14 cellular contexts compared by ENCODE assay signal in genomic region chr11:67412495-67413179, GRCh38. TPM values are rescaled to one million over a fixed set of nuclear protein-coding genes. Genes with fewer than 3 reads are reported as not detected.
DNase-seq lines count a peak whose midpoint lies in the region; ATAC-seq and TF ChIP-seq lines count a peak whose summit lies in the region.
"Had no signal": no experiment of that assay in that cellular context is flagged by ENCODE, and none has a peak within 500 bp of the region (broad histone marks: within the 10 kb centered on the region; RNA-seq: fewer than 3 reads in every experiment).

No MANE protein-coding gene starts in this region.

- no peak for DNase-seq in CD8-positive, alpha-beta T cell
- DNase-seq in Karpas-422 (no peak), naive B cell (no peak), upper lobe of left lung (no peak), NOMO-1 treated with dmso at 0.1 percent for 144 hours (lab: John Stamatoyannopoulos, UW; ENCODE audit: unreplicated experiment) (no peak), testis (no peak)
- DNase-seq: NCI-H1436, NCI-H446, occipital lobe, PC-3, SK-N-SH had no signal

- no peak for TF ChIP-seq CTCF in CD8-positive, alpha-beta T cell (IDR thresholded peaks at IDR 0.05)
- TF ChIP-seq CTCF in upper lobe of left lung (IDR thresholded peaks at IDR 0.05) (no peak), testis (IDR thresholded peaks at IDR 0.05) (no peak)

- POLR2A ChIA-PET in CD8-positive, alpha-beta T cell (lab: Charles Lee) = interaction anchor here (0.9 to 13.5 kb wide), 12 partner anchors 8 to 72 kb away, joined by 3 to 317 read pairs (median 6); partner anchors contain the start of genes AIP, PPP1CA, PTPRCAP and RAD9A

- H3K9me3 Mint-ChIP-seq in CD8-positive, alpha-beta T cell = no peaks in the 10 kb centered on the region
- H3K9me3 Mint-ChIP-seq in naive B cell = no peaks in the 10 kb centered on the region

- CTCF ChIA-PET in CD8-positive, alpha-beta T cell (lab: Charles Lee) = interaction anchor here (1.6 to 4.3 kb wide), 4 partner anchors 8 to 25 kb away, joined by 4 to 33 read pairs (median 10); partner anchors contain the start of genes PPP1CA, PTPRCAP and TBC1D10C

- no peak overlapping the region for H3K4me3 ChIP-seq in CD8-positive, alpha-beta T cell (ENCODE audit: low read depth, low read length)
- H3K4me3 ChIP-seq in Karpas-422 (ENCODE audit: low read length) (no peak overlapping the region), upper lobe of left lung (no peak overlapping the region), testis (no peak overlapping the region)

- TF ChIP-seq POLR2A in upper lobe of left lung (IDR thresholded peaks at IDR 0.05) (no peak), testis (IDR thresholded peaks at IDR 0.05) (no peak)

- H3K36me3 ChIP-seq in CD8-positive, alpha-beta T cell (ENCODE audit: insufficient read depth, low read length) = peaks cover 6% of the 10 kb centered on the region
- no peaks in the 10 kb centered on the region for H3K36me3 ChIP-seq in Karpas-422 (ENCODE audit: insufficient read depth, low read length)
- H3K36me3 ChIP-seq in upper lobe of left lung = no peaks in the 10 kb centered on the region
- no peaks in the 10 kb centered on the region for H3K36me3 ChIP-seq in testis (ENCODE audit: low read depth, missing control alignments)

- no peaks in the 10 kb centered on the region for H3K27me3 ChIP-seq in CD8-positive, alpha-beta T cell (ENCODE audit: insufficient read depth, low read length)
- H3K27me3 ChIP-seq in Karpas-422 (ENCODE audit: low read length) = no peaks in the 10 kb centered on the region
- peaks cover 0 to 3% (median 0%) of the 10 kb centered on the region in 4 donors for H3K27me3 ChIP-seq in upper lobe of left lung
- no peaks in the 10 kb centered on the region for H3K27me3 ChIP-seq in testis

- peak overlapping the region; percentile 85 for H3K27ac Mint-ChIP-seq in CD8-positive, alpha-beta T cell
- H3K27ac Mint-ChIP-seq in naive B cell = peak overlapping the region in 3 of 6 donors; percentile 22 to 57 (median 41)

- 0 out of 2 replicates have a peak overlapping the region, but pooled peaks have one; percentile 12 for H3K9ac ChIP-seq in Karpas-422 (ENCODE audit: low read length)
- H3K9ac ChIP-seq: SK-N-SH had no signal

- H3K27me3 Mint-ChIP-seq in CD8-positive, alpha-beta T cell (ENCODE audit: low read depth) = no peaks in the 10 kb centered on the region
- no peaks in the 10 kb centered on the region for H3K27me3 Mint-ChIP-seq in naive B cell

- TF ChIP-seq EP300 in upper lobe of left lung (IDR thresholded peaks at IDR 0.05) = no peak

- H4K20me1 ChIP-seq in Karpas-422 (ENCODE audit: insufficient read depth, low read depth, low read length) = peaks cover 4% of the 10 kb centered on the region; the same call in 1 of the 2 replicates

- no peaks in the 10 kb centered on the region for H3K9me3 ChIP-seq in CD8-positive, alpha-beta T cell (ENCODE audit: low read length)
- no peaks in the 10 kb centered on the region for H3K9me3 ChIP-seq in Karpas-422 (ENCODE audit: low read length)
- no peaks in the 10 kb centered on the region for H3K9me3 ChIP-seq in upper lobe of left lung
- H3K9me3 ChIP-seq in testis = no peaks in the 10 kb centered on the region
- H3K9me3 ChIP-seq: SK-N-SH had no signal

- ATAC-seq in CD8-positive, alpha-beta T cell = no peak
- ATAC-seq in naive B cell (ENCODE audit: low read depth in 2 of 2) (no peak), upper lobe of left lung (ENCODE audit: low FRiP score in 2 of 2) (no peak)
- ATAC-seq: PC-3 had no signal

- peaks cover 78% of the 10 kb centered on the region for H3K4me1 Mint-ChIP-seq in CD8-positive, alpha-beta T cell (ENCODE audit: low read depth)
- peaks cover 72 to 92% (median 84%) of the 10 kb centered on the region in 3 donors for H3K4me1 Mint-ChIP-seq in naive B cell

- H3K79me2 ChIP-seq in Karpas-422 (ENCODE audit: low read length) = no peaks in the 10 kb centered on the region

- WGBS in upper lobe of left lung, 2 donors = 83 to 89% methylated on average over 6 to 9 of the region's 9 CpGs
- 44 to 53% methylated on average over 3 to 9 of the region's 9 CpGs for WGBS in testis, 2 donors

- peak overlapping the region; percentile 7 for H3K4me2 ChIP-seq in Karpas-422 (ENCODE audit: low read depth, low read length, poor library complexity, severe bottlenecking)
- H3K4me2 ChIP-seq: SK-N-SH had no signal

- no peak overlapping the region for H3K4me3 Mint-ChIP-seq in CD8-positive, alpha-beta T cell
- peak overlapping the region; percentile 68 to 98 (median 82) for H3K4me3 Mint-ChIP-seq in naive B cell

- no peak overlapping the region for H2AFZ ChIP-seq in Karpas-422 (ENCODE audit: low read length)

- peaks cover 15% of the 10 kb centered on the region for H3K36me3 Mint-ChIP-seq in CD8-positive, alpha-beta T cell
- H3K36me3 Mint-ChIP-seq in naive B cell = no peaks in the 10 kb centered on the region

- no peaks in the 10 kb centered on the region for H3K9me2 ChIP-seq in Karpas-422 (replicated peaks; ENCODE audit: insufficient read depth, low read length)
- H3K9me2 ChIP-seq: SK-N-SH had no signal

- no peak overlapping the region for H3K27ac ChIP-seq in CD8-positive, alpha-beta T cell (ENCODE audit: low read depth, low read length)
- H3K27ac ChIP-seq in Karpas-422 (ENCODE audit: low read length) (no peak overlapping the region), upper lobe of left lung (no peak overlapping the region), testis (no peak overlapping the region)
- H3K27ac ChIP-seq: C4-2B, VCaP had no signal

- intact Hi-C loops in CD8-positive, alpha-beta T cell (cut with DNase I, micrococcal nuclease) = no loop called here
- intact Hi-C loops in testis (cut with DNase I; ENCODE audit: low total_unique reads) = no loop called here

- H3K4me1 ChIP-seq in CD8-positive, alpha-beta T cell (ENCODE audit: insufficient read depth, low read length) = peaks cover 91% of the 10 kb centered on the region
- H3K4me1 ChIP-seq in Karpas-422 (ENCODE audit: low read length) (peaks cover 70% of the 10 kb centered on the region), upper lobe of left lung (peaks cover 24 to 46% (median 45%) of the 10 kb centered on the region in 4 donors), testis (peaks cover 10% of the 10 kb centered on the region)

RNA-seq across cellular contexts. Expression of gene CARNS1, which starts 2.8 kb away (rescaled TPM):
- total RNA-seq in CD8-positive, alpha-beta T cell = 10 to 100 TPM; 11.2 to 12.1 TPM
- 0.18 TPM in 1 of 2 replicates, not detected in the other for total RNA-seq in Karpas-422 (2014; rRNA removed; shearing (Covaris generic); ENCODE audit: low replicate concordance)
- polyA plus RNA-seq in naive B cell (ENCODE audit: low read depth in 6 of 6) (1 to 10 TPM in 5 of 6 donors, under 1 TPM in 1; 0.80 to 2.9 (median 1.7) TPM), testis (ENCODE audit: insufficient read depth, low read depth, low replicate concordance) (1.6 TPM)
- total RNA-seq in upper lobe of left lung (1 to 10 TPM in 2 of 6 donors, under 1 TPM in 4; 0.49 to 4.2 (median 0.89) TPM), testis (1 to 10 TPM in 1 of 2 donors, under 1 TPM in 1; 0.74 to 1.3 TPM)

RNA-seq across cellular contexts. Expression of gene TBC1D10C, which starts 8.8 kb away (rescaled TPM):
- 100 to 1,000 TPM; 197 to 201 TPM for total RNA-seq in CD8-positive, alpha-beta T cell
- 52.4 and 122 TPM in 2 replicates for total RNA-seq in Karpas-422 (2014; rRNA removed; shearing (Covaris generic); ENCODE audit: low replicate concordance)
- polyA plus RNA-seq in naive B cell (ENCODE audit: low read depth in 6 of 6) = 100 to 1,000 TPM; 190 to 304 (median 239) TPM
- 10 to 100 TPM in 5 of 6 donors, 1 to 10 TPM in 1; 8.4 to 45.3 (median 32.7) TPM for total RNA-seq in upper lobe of left lung
- total RNA-seq in testis = 1 to 10 TPM; 1.8 to 3.8 TPM
- polyA plus RNA-seq in testis (ENCODE audit: insufficient read depth, low read depth, low replicate concordance) = 3.3 TPM
- total RNA-seq: lung microvascular endothelial cell, PC-3 had no signal

RNA-seq across cellular contexts. Expression of gene PPP1CA, which starts 11.0 kb away (rescaled TPM):
- total RNA-seq in CD8-positive, alpha-beta T cell = 10 to 100 TPM; 40.5 to 42.2 TPM
- total RNA-seq in Karpas-422 (2014; rRNA removed; shearing (Covaris generic); ENCODE audit: low replicate concordance) = 218 and 332 TPM in 2 replicates
- polyA plus RNA-seq in naive B cell (ENCODE audit: low read depth in 6 of 6) (100 to 1,000 TPM; 492 to 795 (median 530) TPM), testis (ENCODE audit: insufficient read depth, low read depth, low replicate concordance) (79.7 TPM)
- total RNA-seq in upper lobe of left lung (100 to 1,000 TPM in 3 of 6 donors, 10 to 100 TPM in 3; 83.8 to 191 (median 135) TPM), testis (100 to 1,000 TPM; 100 to 129 TPM)

RNA-seq across cellular contexts. Expression of gene RPS6KB2, which starts 15.7 kb away (rescaled TPM):
- 10 to 100 TPM; 71.8 to 76.2 TPM for total RNA-seq in CD8-positive, alpha-beta T cell
- 48.9 and 83.6 TPM in 2 replicates for total RNA-seq in Karpas-422 (2014; rRNA removed; shearing (Covaris generic); ENCODE audit: low replicate concordance)
- polyA plus RNA-seq in naive B cell (ENCODE audit: low read depth in 6 of 6) (10 to 100 TPM; 37.9 to 54.7 (median 50.0) TPM), testis (ENCODE audit: insufficient read depth, low read depth, low replicate concordance) (30.1 TPM)
- total RNA-seq in upper lobe of left lung (10 to 100 TPM; 35.2 to 94.3 (median 50.4) TPM), testis (10 to 100 TPM; 46.5 to 47.4 TPM)

RNA-seq across cellular contexts. Expression of gene RAD9A, which starts 20.9 kb away (rescaled TPM):
- total RNA-seq in CD8-positive, alpha-beta T cell = 10 to 100 TPM; 13.7 to 14.1 TPM
- 14.8 and 19.2 TPM in 2 replicates for total RNA-seq in Karpas-422 (2014; rRNA removed; shearing (Covaris generic); ENCODE audit: low replicate concordance)
- polyA plus RNA-seq in naive B cell (ENCODE audit: low read depth in 6 of 6) (10 to 100 TPM in 4 of 6 donors, 1 to 10 TPM in 2; 6.7 to 17.5 (median 11.0) TPM), testis (ENCODE audit: insufficient read depth, low read depth, low replicate concordance) (25.7 TPM)
- total RNA-seq in upper lobe of left lung (100 to 1,000 TPM in 1 of 6 donors, 10 to 100 TPM in 5; 20.4 to 115 (median 28.2) TPM), testis (10 to 100 TPM; 35.8 to 46.2 TPM)
